1 cellular context compared by ENCODE assay signal in genomic region chr1:92831368-92831761, GRCh38.
TF ChIP-seq lines count a peak whose summit lies in the region.

No MANE protein-coding gene starts in this region.

TF ChIP-seq in HCT116, 20 proteins besides CTCF, POLR2A, EP300 and RAD21 (continued from another document):
- TF ChIP-seq, protein P1, sequence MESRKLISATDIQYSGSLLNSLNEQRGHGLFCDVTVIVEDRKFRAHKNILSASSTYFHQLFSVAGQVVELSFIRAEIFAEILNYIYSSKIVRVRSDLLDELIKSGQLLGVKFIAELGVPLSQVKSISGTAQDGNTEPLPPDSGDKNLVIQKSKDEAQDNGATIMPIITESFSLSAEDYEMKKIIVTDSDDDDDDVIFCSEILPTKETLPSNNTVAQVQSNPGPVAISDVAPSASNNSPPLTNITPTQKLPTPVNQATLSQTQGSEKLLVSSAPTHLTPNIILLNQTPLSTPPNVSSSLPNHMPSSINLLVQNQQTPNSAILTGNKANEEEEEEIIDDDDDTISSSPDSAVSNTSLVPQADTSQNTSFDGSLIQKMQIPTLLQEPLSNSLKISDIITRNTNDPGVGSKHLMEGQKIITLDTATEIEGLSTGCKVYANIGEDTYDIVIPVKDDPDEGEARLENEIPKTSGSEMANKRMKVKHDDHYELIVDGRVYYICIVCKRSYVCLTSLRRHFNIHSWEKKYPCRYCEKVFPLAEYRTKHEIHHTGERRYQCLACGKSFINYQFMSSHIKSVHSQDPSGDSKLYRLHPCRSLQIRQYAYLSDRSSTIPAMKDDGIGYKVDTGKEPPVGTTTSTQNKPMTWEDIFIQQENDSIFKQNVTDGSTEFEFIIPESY (IDR thresholded peaks at IDR 0.05; ENCODE audit: extremely low read depth, insufficient replicate concordance, low read length): no peak
- no peak for TF ChIP-seq SP1 (IDR thresholded peaks at IDR 0.05; ENCODE audit: low read depth)
- TF ChIP-seq JUND (IDR thresholded peaks at IDR 0.05): no peak
- TF ChIP-seq TCF7L2 (IDR thresholded peaks at IDR 0.05; ENCODE audit: borderline replicate concordance, extremely low read depth, insufficient read depth, insufficient read length): no peak
- no peak for TF ChIP-seq ELF1 (IDR thresholded peaks at IDR 0.05; ENCODE audit: borderline replicate concordance, low read depth)
- no peak for TF ChIP-seq SIN3A (IDR thresholded peaks at IDR 0.05; ENCODE audit: low read depth)
- TF ChIP-seq SRF (IDR thresholded peaks at IDR 0.05; ENCODE audit: low read depth): no peak
- TF ChIP-seq YY1 (IDR thresholded peaks at IDR 0.05; ENCODE audit: extremely low read depth, insufficient replicate concordance, low read depth, low read length): no peak
- TF ChIP-seq EZH2 (IDR thresholded peaks at IDR 0.05): no peak
- TF ChIP-seq EGR1 (IDR thresholded peaks at IDR 0.05; ENCODE audit: low read depth): no peak
- TF ChIP-seq ATF3 (IDR thresholded peaks at IDR 0.05): no peak
- no peak for TF ChIP-seq CBX3 (IDR thresholded peaks at IDR 0.05; ENCODE audit: low read depth)
- TF ChIP-seq ZNF274 (IDR thresholded peaks at IDR 0.05; ENCODE audit: low read depth, low read length): no peak
- no peak for TF ChIP-seq FOSL1 (IDR thresholded peaks at IDR 0.05; ENCODE audit: low read depth)
- no peak for TF ChIP-seq POLR2AphosphoS5 (IDR thresholded peaks at IDR 0.05; ENCODE audit: low read depth, low read length)
- no peak for TF ChIP-seq ZFX (IDR thresholded peaks at IDR 0.05)
- no peak for TF ChIP-seq EZH2phosphoT487 (IDR thresholded peaks at IDR 0.05; ENCODE audit: borderline replicate concordance)
